Comparison of ENCODE assay signal across 8 cellular contexts in the genomic region with DNA sequence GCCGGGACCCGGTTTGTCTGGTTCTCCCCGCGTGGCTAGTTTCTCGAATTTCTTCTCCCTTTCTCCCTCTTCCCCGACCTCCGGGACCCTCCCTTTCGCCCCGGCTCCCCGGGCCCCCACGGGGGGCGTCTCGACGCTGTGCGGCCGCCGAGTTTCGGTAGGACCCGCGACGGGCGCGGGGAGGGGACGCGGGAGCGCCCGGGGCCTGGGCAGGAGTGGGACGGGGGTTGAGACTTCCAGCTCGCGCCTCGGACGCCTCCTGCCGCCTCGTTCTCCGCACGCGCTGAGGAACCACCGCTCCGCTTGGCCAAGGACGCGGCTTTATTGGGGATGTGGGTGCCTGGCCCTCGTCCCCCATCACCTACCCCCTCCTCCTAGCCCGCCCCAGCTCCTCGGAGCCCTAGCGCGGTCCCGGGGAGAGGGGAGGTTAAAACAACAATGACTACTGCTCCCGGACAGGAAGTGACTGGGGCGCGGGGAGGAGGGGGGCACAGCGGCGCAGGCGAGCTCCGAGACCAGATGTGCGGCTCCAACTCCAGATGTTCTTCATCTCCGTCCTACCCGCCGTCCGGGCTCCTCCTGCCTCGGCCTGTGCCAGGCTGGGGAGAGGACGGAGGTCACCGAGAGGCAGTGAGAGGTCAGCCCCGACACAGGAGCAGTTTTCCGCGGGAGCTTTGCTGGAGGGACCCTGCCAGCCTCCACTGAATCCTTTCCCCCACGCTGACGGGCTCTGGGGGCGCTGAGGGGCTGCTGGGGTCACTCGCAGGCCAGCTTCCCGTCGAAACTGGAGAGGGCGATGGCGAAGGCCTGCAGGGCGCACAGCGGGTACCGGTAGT. TPM values are rescaled to one million over a fixed set of nuclear protein-coding genes. Genes with fewer than 3 reads are reported as not detected.
A peak's percentile ranks its signal among the peaks of the same experiment; 100 is the strongest.
DNase-seq lines count a peak whose midpoint lies in the region; FAIRE-seq and TF ChIP-seq lines count a peak whose summit lies in the region.

No MANE protein-coding gene starts in this region.

- no peak for FAIRE-seq in bronchial epithelial cell (lab: Jason Lieb, UNC)
- no peak for FAIRE-seq in keratinocyte (lab: Jason Lieb, UNC)

- no peak overlapping the region for H3K27ac Mint-ChIP-seq in T-helper 2 cell treated with Interferon-gamma antibody and Interleukin-4, amounts not matched to agents 5 μg/mL and 100 μg/mL, for 36 hours

- H2AFZ ChIP-seq in keratinocyte (ENCODE audit: control insufficient read depth, low read length), result peak overlapping the region; percentile 51

- H3K79me2 ChIP-seq in keratinocyte (ENCODE audit: control insufficient read depth, insufficient read depth, low read length), result peaks cover 34% of the 10 kb centered on the region

- dilution Hi-C loops in keratinocyte (cut with MboI; ENCODE audit: extremely low pct_ligation_motif_present, low sequenced_read_pairs), result no loop called here

- POLR2A ChIA-PET in AG04449 (lab: Yijun Ruan, JAX) (interaction anchor here (1.1 to 3.9 kb wide), 7 partner anchors 9 to 29 kb away, joined by 3 to 22 read pairs (median 5); partner anchors contain the start of gene RPL10A), HEK293 (lab: Yijun Ruan, JAX) (interaction anchor here (0.6 to 4.3 kb wide), 8 partner anchors 10 to 230 kb away, joined by 3 to 40 read pairs (median 4); partner anchors contain the start of gene RPL10A)

- TF ChIP-seq CTCF in AG04449 (IDR thresholded peaks at IDR 0.05; ENCODE audit: insufficient read depth, low read length, missing control alignments) (no peak), HEK293 (tag by site-specific recombination; IDR thresholded peaks at IDR 0.05) (no peak), bronchial epithelial cell (IDR thresholded peaks at IDR 0.05; ENCODE audit: insufficient read depth, low read length, severe bottlenecking) (peak; percentile 23), keratinocyte (optimal IDR thresholded peaks at IDR 0.05 in 1 of 3, IDR thresholded peaks at IDR 0.05 in 1 of 3, conservative IDR thresholded peaks at IDR 0.05 in 1 of 3; ENCODE audit: extremely low read depth in 1 of 3, insufficient read depth in 2 of 3, low read length in 3 of 3) (peak in 1 of 3 experiments; percentile 3)

- H3K4me3 ChIP-seq in AG04449 (ENCODE audit: low read depth, low read length), result peak overlapping the region; percentile 77
- H3K4me3 ChIP-seq in HEK293 (ENCODE audit: low read depth, low read length), result peak overlapping the region; percentile 73
- peak overlapping the region; percentile 56 for H3K4me3 ChIP-seq in bronchial epithelial cell (ENCODE audit: low read depth, low read length)
- peak overlapping the region; percentile 60 to 74 (median 70) for H3K4me3 ChIP-seq in keratinocyte (ENCODE audit: control insufficient read depth in 2 of 3, extremely low read depth in 1 of 3, insufficient read depth in 2 of 3, low read depth in 1 of 3, low read length in 3 of 3)

- H3K27ac ChIP-seq in HEK293 (ENCODE audit: extremely low read depth, low read depth, low read length) (peak overlapping the region; percentile 66; the same call in 1 of the 2 replicates), keratinocyte (ENCODE audit: control insufficient read depth, insufficient read depth, low read length) (peak overlapping the region; percentile 79)

- DNase-seq in AG04449 (ENCODE audit: low read depth, low spot score) (no peak), bronchial epithelial cell (ENCODE audit: low read depth) (peak; percentile 22), keratinocyte (ENCODE audit: low read depth, low spot score) (no peak), NCI-H1105 treated with DMSO at 0.1 percent for 48 hours (lab: John Stamatoyannopoulos, UW) (no peak), NCI-H2081 (lab: John Stamatoyannopoulos, UW) (no peak)
- peak; percentile 41 for DNase-seq in T-helper 2 cell treated with Interferon-gamma antibody and Interleukin-4, amounts not matched to agents 5 μg/mL and 100 μg/mL, for 36 hours (ENCODE audit: low spot score)
- peak; percentile 35 for DNase-seq in stimulated activated CD4-positive, alpha-beta T cell treated with anti-CD3 and anti-CD28 coated beads, Interleukin-2, amount 100 ng/mL, for 4 hours (ENCODE audit: low read depth)

- no peaks in the 10 kb centered on the region for H3K36me3 Mint-ChIP-seq in T-helper 2 cell treated with Interferon-gamma antibody and Interleukin-4, amounts not matched to agents 5 μg/mL and 100 μg/mL, for 36 hours (ENCODE audit: low read depth)

- H3K9me3 ChIP-seq in HEK293 (ENCODE audit: control insufficient read depth, insufficient read depth, low read depth, low read length) (no peaks in the 10 kb centered on the region), keratinocyte (ENCODE audit: control insufficient read depth, low read depth, low read length) (no peaks in the 10 kb centered on the region)

- H3K4me1 ChIP-seq in HEK293 (ENCODE audit: control insufficient read depth, insufficient read depth, low read length) (peaks cover 3% of the 10 kb centered on the region), keratinocyte (ENCODE audit: control insufficient read depth, extremely low read depth, insufficient read depth, low read length) (peaks cover 32% of the 10 kb centered on the region)

- H3K36me3 ChIP-seq in HEK293 (ENCODE audit: control insufficient read depth in 2 of 2, insufficient read depth in 1 of 2, low read length in 2 of 2) (peaks cover 0 to 4% of the 10 kb centered on the region in 2 experiments; a peak in 1 of 3 replicates), bronchial epithelial cell (ENCODE audit: control insufficient read depth, insufficient read depth, low read length) (peaks cover 1% of the 10 kb centered on the region), keratinocyte (ENCODE audit: control insufficient read depth in 2 of 2, extremely low read depth in 1 of 2, insufficient read depth in 2 of 2, low read length in 2 of 2) (peaks cover 2 to 7% of the 10 kb centered on the region in 2 experiments)

- no peaks in the 10 kb centered on the region for H4K20me1 ChIP-seq in keratinocyte (ENCODE audit: control insufficient read depth, extremely low read depth, insufficient read depth, low read length)

- peak overlapping the region; percentile 83 for H3K9ac ChIP-seq in keratinocyte (ENCODE audit: control insufficient read depth, extremely low read depth, insufficient read depth, low read length)

- no peaks in the 10 kb centered on the region for H3K9me1 ChIP-seq in keratinocyte (ENCODE audit: control insufficient read depth, extremely low read depth, insufficient read depth, low read length)

- H3K27me3 ChIP-seq in bronchial epithelial cell (ENCODE audit: control insufficient read depth, insufficient read depth, low read length), result no peaks in the 10 kb centered on the region
- H3K27me3 ChIP-seq in keratinocyte (ENCODE audit: control insufficient read depth, extremely low read depth, insufficient read depth, low read length), result no peaks in the 10 kb centered on the region

- no peaks in the 10 kb centered on the region for H3K9me3 Mint-ChIP-seq in T-helper 2 cell treated with Interferon-gamma antibody and Interleukin-4, amounts not matched to agents 5 μg/mL and 100 μg/mL, for 36 hours

- peak overlapping the region; percentile 80 for H3K4me2 ChIP-seq in keratinocyte (ENCODE audit: control insufficient read depth, extremely low read depth, insufficient read depth, low read depth, low read length)

- H3K27me3 Mint-ChIP-seq in T-helper 2 cell treated with Interferon-gamma antibody and Interleukin-4, amounts not matched to agents 5 μg/mL and 100 μg/mL, for 36 hours (ENCODE audit: low read depth), result peaks cover 50% of the 10 kb centered on the region

- CTCF ChIA-PET in AG04449 (lab: Yijun Ruan, JAX), result interaction anchor here (0.9 to 2.1 kb wide), 8 partner anchors 10 to 239 kb away, joined by 3 to 7 read pairs (median 4); partner anchors contain the start of genes ARMC12 and RPL10A
- CTCF ChIA-PET in HEK293 (lab: Yijun Ruan, JAX), result interaction anchor here (0.6 to 1.2 kb wide), 5 partner anchors 11 to 52 kb away, joined by 3 to 8 read pairs (median 3); no protein-coding TSS in a partner anchor

- peak overlapping the region; percentile 67 for H3K4me3 Mint-ChIP-seq in T-helper 2 cell treated with Interferon-gamma antibody and Interleukin-4, amounts not matched to agents 5 μg/mL and 100 μg/mL, for 36 hours

- H3K4me1 Mint-ChIP-seq in T-helper 2 cell treated with Interferon-gamma antibody and Interleukin-4, amounts not matched to agents 5 μg/mL and 100 μg/mL, for 36 hours (ENCODE audit: low read depth), result peaks cover 5% of the 10 kb centered on the region

RNA-seq across cellular contexts. Expression of gene TEAD3, which starts 0.9 kb away (rescaled TPM):
- total RNA-seq in bronchial epithelial cell, result 5.3 and 7.6 TPM in 2 replicates
- polyA plus RNA-seq in keratinocyte, result 5.7 to 11.1 TPM (median 8.0 TPM) in 3 replicates
- polyA plus RNA-seq in keratinocyte (2011; ENCODE audit: low read depth), result 8.6 TPM
- 5.9 and 9.0 TPM in 2 replicates for polyA plus RNA-seq in keratinocyte (2011; cell fraction: cytosol; rRNA removed)
- polyA plus RNA-seq in keratinocyte (2011; cell fraction: nucleus; rRNA removed), result 22.9 and 27.8 TPM in 2 replicates
- 13.8 and 24.1 TPM in 2 replicates for polyA plus RNA-seq in keratinocyte (2012; ENCODE audit: low replicate concordance)
- polyA minus RNA-seq in keratinocyte, result 6.5 to 20.0 TPM (median 6.7 TPM) in 3 replicates
- 7.1 TPM for polyA minus RNA-seq in keratinocyte (2011; cell fraction: cytosol; rRNA and poly(A)+ RNA removed)
- 7.8 and 9.7 TPM in 2 replicates for polyA minus RNA-seq in keratinocyte (2011; cell fraction: nucleus; rRNA and poly(A)+ RNA removed)

RNA-seq across cellular contexts. Expression of gene TULP1, which starts 14.9 kb away (rescaled TPM):
- total RNA-seq in bronchial epithelial cell, result under 0.01 TPM in 1 of 2 replicates, not detected in the other
- polyA plus RNA-seq in keratinocyte, result not detected in 3 replicates
- polyA plus RNA-seq in keratinocyte (2011; ENCODE audit: low read depth), result not detected
- polyA plus RNA-seq in keratinocyte (2011; cell fraction: cytosol; rRNA removed), result not detected in 2 replicates
- polyA plus RNA-seq in keratinocyte (2011; cell fraction: nucleus; rRNA removed), result not detected in 2 replicates
- polyA plus RNA-seq in keratinocyte (2012; ENCODE audit: low replicate concordance), result not detected in 2 replicates
- polyA minus RNA-seq in keratinocyte, result not detected in 3 replicates
- not detected for polyA minus RNA-seq in keratinocyte (2011; cell fraction: cytosol; rRNA and poly(A)+ RNA removed)
- polyA minus RNA-seq in keratinocyte (2011; cell fraction: nucleus; rRNA and poly(A)+ RNA removed), result not detected in 2 replicates

RNA-seq across cellular contexts. Expression of gene RPL10A, which starts 29.6 kb away (rescaled TPM):
- total RNA-seq in bronchial epithelial cell, result 1,892 and 2,665 TPM in 2 replicates
- polyA plus RNA-seq in keratinocyte, result 2,190 to 2,462 TPM (median 2,432 TPM) in 3 replicates
- 4,340 TPM for polyA plus RNA-seq in keratinocyte (2011; ENCODE audit: low read depth)
- polyA plus RNA-seq in keratinocyte (2011; cell fraction: cytosol; rRNA removed), result 2,714 and 3,001 TPM in 2 replicates
- 862 and 883 TPM in 2 replicates for polyA plus RNA-seq in keratinocyte (2011; cell fraction: nucleus; rRNA removed)
- polyA plus RNA-seq in keratinocyte (2012; ENCODE audit: low replicate concordance), result 1,886 and 2,313 TPM in 2 replicates
- polyA minus RNA-seq in keratinocyte, result 1,034 to 1,300 TPM (median 1,230 TPM) in 3 replicates
- polyA minus RNA-seq in keratinocyte (2011; cell fraction: cytosol; rRNA and poly(A)+ RNA removed), result 1,043 TPM
- polyA minus RNA-seq in keratinocyte (2011; cell fraction: nucleus; rRNA and poly(A)+ RNA removed), result 233 and 247 TPM in 2 replicates

RNA-seq across cellular contexts. Expression of gene FANCE, which starts 45.7 kb away (rescaled TPM):
- 41.5 and 46.3 TPM in 2 replicates for total RNA-seq in bronchial epithelial cell
- 4.2 to 6.4 TPM (median 5.8 TPM) in 3 replicates for polyA plus RNA-seq in keratinocyte
- polyA plus RNA-seq in keratinocyte (2011; ENCODE audit: low read depth), result 3.4 TPM
- 2.8 and 2.9 TPM in 2 replicates for polyA plus RNA-seq in keratinocyte (2011; cell fraction: cytosol; rRNA removed)
- polyA plus RNA-seq in keratinocyte (2011; cell fraction: nucleus; rRNA removed), result 3.0 and 3.4 TPM in 2 replicates
- polyA plus RNA-seq in keratinocyte (2012; ENCODE audit: low replicate concordance), result 3.6 and 12.0 TPM in 2 replicates
- 3.6 to 6.3 TPM (median 4.8 TPM) in 3 replicates for polyA minus RNA-seq in keratinocyte
- polyA minus RNA-seq in keratinocyte (2011; cell fraction: cytosol; rRNA and poly(A)+ RNA removed), result 3.3 TPM
- 1.3 and 2.1 TPM in 2 replicates for polyA minus RNA-seq in keratinocyte (2011; cell fraction: nucleus; rRNA and poly(A)+ RNA removed)

Comparison
In these comparisons a context has a peak if more than half of its experiments do, and no peak if none do; other contexts are left out.
1. DNase-seq: peak in T-helper 2 cell treated with Interferon-gamma antibody and Interleukin-4, amounts not matched to agents 5 μg/mL and 100 μg/mL, for 36 hours (single experiment), bronchial epithelial cell (single experiment) and stimulated activated CD4-positive, alpha-beta T cell treated with anti-CD3 and anti-CD28 coated beads, Interleukin-2, amount 100 ng/mL, for 4 hours (single experiment); none in AG04449 (single experiment), keratinocyte (single experiment), NCI-H1105 treated with DMSO at 0.1 percent for 48 hours (single experiment) and NCI-H2081 (0 of 2).
2. Peak in every context shown above with its lines, with median percentiles within 50 percentile points of each other: H3K4me3 ChIP-seq.